ENCODE assay signal across 8 cellular contexts in the genomic region with DNA sequence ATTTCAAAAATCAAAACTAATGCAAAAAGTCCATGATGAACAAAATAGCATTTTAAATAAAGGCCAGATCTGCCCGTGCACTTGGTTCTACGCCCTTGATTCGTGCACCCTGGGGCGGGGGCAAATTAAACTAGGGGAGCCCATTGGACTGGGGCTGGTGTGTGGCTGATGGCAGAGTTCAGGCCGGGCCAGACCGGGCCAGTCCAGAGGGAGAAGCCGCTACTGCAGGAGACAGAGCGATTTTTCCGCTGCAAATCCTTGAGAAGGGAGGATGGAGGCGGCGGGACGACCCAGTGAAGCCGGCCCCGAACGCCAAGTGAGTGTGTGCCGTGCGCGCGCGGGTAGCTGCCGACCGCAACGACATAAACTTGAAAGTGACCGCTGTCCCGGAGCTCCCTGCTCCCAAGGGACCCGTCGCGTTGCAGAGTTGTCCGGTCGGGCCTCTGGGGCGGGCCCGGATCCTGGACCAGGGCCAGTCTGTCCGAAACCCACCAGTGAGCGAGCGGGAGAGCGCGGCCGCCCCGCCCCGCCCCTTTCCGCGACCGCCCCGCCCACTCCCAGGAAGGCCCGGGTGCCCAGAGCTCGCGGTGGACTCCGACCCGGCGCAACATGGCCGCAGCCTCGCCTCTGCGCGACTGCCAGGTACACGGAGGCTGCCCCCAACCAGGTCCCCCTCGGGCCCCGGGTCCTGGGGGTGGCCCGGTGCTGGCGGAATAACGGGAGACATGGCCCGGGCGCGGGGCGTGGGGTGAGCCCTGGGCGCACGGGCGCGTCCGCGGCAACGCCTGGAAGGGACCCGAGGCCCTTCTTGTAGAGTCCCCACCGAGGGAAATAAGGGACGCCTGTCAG. TPM values are rescaled to one million over a fixed set of nuclear protein-coding genes. Genes with fewer than 3 reads are reported as not detected.
DNase-seq lines count a peak whose midpoint lies in the region; ATAC-seq and TF ChIP-seq lines count a peak whose summit lies in the region.

A gene (plus strand): TSS at position 578 of the 849 bp plus-strand sequence. CDS start 32 bp downstream, at position 610.

- H3K4me1 ChIP-seq in left lung, result peaks cover 14 to 40% of the 10 kb centered on the region in 2 donors

- peak; percentile 95 for DNase-seq in GM10248 (ENCODE audit: extremely low spot score)
- peak; percentile 16 for DNase-seq in NCI-H446 treated with DMSO at 0.1 percent for 48 hours (lab: John Stamatoyannopoulos, UW)
- DNase-seq in activated CD4-positive, alpha-beta T cell treated with anti-CD3 and anti-CD28 coated beads, Interleukin-2, amount 50 U/mL, for 4 hours, result peak; percentile 12 to 13
- DNase-seq in dorsolateral prefrontal cortex, result peak; percentile 67 to 90 (median 82)
- peak; percentile 94 to 96 for DNase-seq in left lung
- DNase-seq in stimulated activated CD4-positive, alpha-beta T cell treated with anti-CD3 and anti-CD28 coated beads, Interleukin-4, amount 100 ng/mL, for 1 hour, result peak; percentile 48
- DNase-seq in OCI-M2 (lab: John Stamatoyannopoulos, UW; ENCODE audit: unreplicated experiment), result no peak

- H3K27ac ChIP-seq in dorsolateral prefrontal cortex (peak within 1 kb of the TSS; percentile 29 to 93 (median 84)), left lung (peak within 1 kb of the TSS; percentile 63 to 77)

- POLR2A ChIA-PET in GM10248 (lab: Yijun Ruan, JAX), result interaction anchor here (0.6 to 1.0 kb wide), 5 partner anchors 9 to 115 kb away, joined by 3 to 4 read pairs (median 3); a partner anchor contains a TSS

- H3K4me3 ChIP-seq in dorsolateral prefrontal cortex, result peak within 1 kb of the TSS; percentile 51 to 82 (median 70)
- peak within 1 kb of the TSS; percentile 74 to 90 for H3K4me3 ChIP-seq in left lung

- H3K27me3 ChIP-seq in dorsolateral prefrontal cortex (peaks cover 0 to 24% (median 0%) of the 10 kb centered on the region in 45 donors), left lung (peaks cover 0 to 7% of the 10 kb centered on the region in 2 donors)

- no peak for TF ChIP-seq CTCF in GM10248 (IDR thresholded peaks at IDR 0.05; ENCODE audit: control extremely low read depth, extremely low read depth, low read depth, missing control alignments)
- TF ChIP-seq CTCF in dorsolateral prefrontal cortex (IDR thresholded peaks at IDR 0.05 in 54 of 56, conservative IDR thresholded peaks at IDR 0.05 in 2 of 56; ENCODE audit: low read depth in 1 of 56, partially characterized antibody in 56 of 56), result peak in 13 of 56 donors; percentile 10 to 50 (median 27)
- no peak for TF ChIP-seq CTCF in left lung (IDR thresholded peaks at IDR 0.05)

- intact Hi-C loops in dorsolateral prefrontal cortex (cut with DNase I) (loop anchor here in 1 of 2 donors (2.0 kb wide), 1 partner anchor 27 kb away; no protein-coding TSS in a partner anchor), left lung (cut with DNase I) (no loop called here)

- H3K36me3 ChIP-seq in left lung, result peaks cover 0 to 16% of the 10 kb centered on the region in 2 donors

- ATAC-seq in HG02588 (IDR thresholded peaks at IDR 0.05; ENCODE audit: unreplicated experiment) (peak; percentile 88), left lung (peak; percentile 98)

- H3K9me3 ChIP-seq in left lung, result no peaks in the 10 kb centered on the region

- CTCF ChIA-PET in GM10248 (lab: Yijun Ruan, JAX), result interaction anchor here (0.8 to 1.7 kb wide), 4 partner anchors 10 to 146 kb away, joined by 3 to 5 read pairs (median 3); no protein-coding TSS in a partner anchor

RNA-seq across cellular contexts. Expression of the gene that starts here (rescaled TPM):
- total RNA-seq in dorsolateral prefrontal cortex (10 to 100 TPM in 105 of 120 experiments, 1 to 10 TPM in 15; 5.5 to 42.2 (median 14.9) TPM), left lung (10 to 100 TPM; 26.8 to 30.8 TPM)
